8 cellular contexts compared by ENCODE assay signal in genomic region chr19:57279418-57280164, GRCh38. TPM values are rescaled to one million over a fixed set of nuclear protein-coding genes. Genes with fewer than 3 reads are reported as not detected.
DNase-seq lines count a peak whose midpoint lies in the region; ATAC-seq and TF ChIP-seq lines count a peak whose summit lies in the region.

No MANE protein-coding gene starts in this region.

- TF ChIP-seq EP300 in SK-N-SH (IDR thresholded peaks at IDR 0.05; ENCODE audit: borderline replicate concordance in 1 of 2, low read depth in 1 of 2, low read length in 1 of 2): no peak

- peak overlapping the region; percentile 95 for H3K9ac ChIP-seq in SK-N-SH

- peaks cover 8% of the 10 kb centered on the region for H3F3A ChIP-seq in SK-N-SH (replicated peaks; ENCODE audit: insufficient read depth)

- intact Hi-C loops in left cardiac atrium (cut with DNase I) (loop anchor here in 1 of 2 donors (2.0 to 10.0 kb wide), 3 partner anchors 37 to 75 kb away; partner anchors contain the start of genes ZNF304, ZNF543 and ZNF805), posterior cingulate gyrus (cut with DNase I) (loop anchor here (1.0 to 5.0 kb wide), 4 partner anchors 38 to 87 kb away; partner anchors contain the start of genes ZNF264, ZNF304 and ZNF805), upper lobe of right lung (cut with DNase I) (no loop called here)

- H3K9me2 ChIP-seq in SK-N-SH: no peaks in the 10 kb centered on the region

- H3K4me3 ChIP-seq in SK-N-SH (ENCODE audit: low read depth in 2 of 2, low read length in 1 of 2): peak overlapping the region; percentile 66 to 75
- peak overlapping the region; percentile 93 for H3K4me3 ChIP-seq in upper lobe of right lung

- H3K36me3 ChIP-seq in SK-N-SH (replicated peaks in 1 of 2; ENCODE audit: control insufficient read depth in 1 of 2, insufficient read depth in 2 of 2, low read length in 1 of 2) (peaks cover 9 to 14% of the 10 kb centered on the region in 2 experiments), upper lobe of right lung (peaks cover 8% of the 10 kb centered on the region)

- H3K4me1 ChIP-seq in SK-N-SH (ENCODE audit: control insufficient read depth in 1 of 2, insufficient read depth in 2 of 2, low read depth in 1 of 2, low read length in 1 of 2) (peaks cover 0 to 9% of the 10 kb centered on the region in 2 experiments; a peak in 2 of 4 replicates), upper lobe of right lung (peaks cover 25% of the 10 kb centered on the region)

- WGBS in SK-N-SH (ENCODE audit: low lambda C conversion rate): 7% methylated on average over 25 of the region's 25 CpGs
- WGBS in adipose tissue, 3 donors: 4 to 6% (median 4%) methylated on average over 25 of the region's 25 CpGs

- H4K20me1 ChIP-seq in SK-N-SH (ENCODE audit: insufficient read depth): peaks cover 29% of the 10 kb centered on the region

- peak overlapping the region; percentile 94 for H3K4me2 ChIP-seq in SK-N-SH

- H3K27ac ChIP-seq in SK-N-SH (ENCODE audit: low read depth in 2 of 2, low read length in 1 of 2): peak overlapping the region; percentile 99
- H3K27ac ChIP-seq in adipose tissue (ENCODE audit: low read depth, low read length): peak overlapping the region; percentile 96
- peak overlapping the region; percentile 99 for H3K27ac ChIP-seq in upper lobe of right lung

- peaks cover 52% of the 10 kb centered on the region for H3K79me2 ChIP-seq in SK-N-SH (ENCODE audit: insufficient read depth)

- peak; percentile 66 for ATAC-seq in HG02588 (IDR thresholded peaks at IDR 0.05; ENCODE audit: unreplicated experiment)
- ATAC-seq in left cardiac atrium: peak; percentile 95 to 97
- peak; percentile 94 for ATAC-seq in upper lobe of right lung

- TF ChIP-seq RAD21 in SK-N-SH (IDR thresholded peaks at IDR 0.05; ENCODE audit: low read length): 0 out of 2 replicates have a peak, but pooled peaks have one; percentile 41

- DNase-seq in NCI-H1048 (lab: John Stamatoyannopoulos, UW) (peak; percentile 86), SK-N-SH (peak; percentile 90), left cardiac atrium (peak; percentile 95), posterior cingulate gyrus (peak; percentile 75 to 98 (median 88)), upper lobe of right lung (peak; percentile 93)

- peak; percentile 40; the same call in 1 of the 3 replicates for TF ChIP-seq CTCF in GM12872 (IDR thresholded peaks at IDR 0.05; ENCODE audit: insufficient read depth, low read depth, low read length)
- TF ChIP-seq CTCF in SK-N-SH (IDR thresholded peaks at IDR 0.05): peak; percentile 46
- peak; percentile 19 for TF ChIP-seq CTCF in upper lobe of right lung (IDR thresholded peaks at IDR 0.05)

- no peaks in the 10 kb centered on the region for H3K27me3 ChIP-seq in SK-N-SH (ENCODE audit: insufficient read depth)
- no peaks in the 10 kb centered on the region for H3K27me3 ChIP-seq in upper lobe of right lung

- H2AFZ ChIP-seq in SK-N-SH (ENCODE audit: low read depth): peak overlapping the region; percentile 71

- H3K9me3 ChIP-seq in SK-N-SH (no peaks in the 10 kb centered on the region), upper lobe of right lung (no peaks in the 10 kb centered on the region)

- CTCF ChIA-PET in SK-N-SH (lab: Yijun Ruan, JAX): no interaction called here

- POLR2A ChIA-PET in SK-N-SH (lab: Yijun Ruan, JAX): no interaction called here

TF ChIP-seq in SK-N-SH, 30 proteins besides CTCF, POLR2A, EP300 and RAD21 (continues in another document):
- TF ChIP-seq REST (IDR thresholded peaks at IDR 0.05; ENCODE audit: low read depth, low read length): peak; percentile 24; the same call in 1 of the 2 replicates
- peak; percentile 59; the same call in 1 of the 2 replicates for TF ChIP-seq TAF1 (IDR thresholded peaks at IDR 0.05; ENCODE audit: borderline replicate concordance, low read depth, low read length)
- no peak for TF ChIP-seq IRF3 (IDR thresholded peaks at IDR 0.05; ENCODE audit: low read depth, low read length)
- no peak for TF ChIP-seq FOXM1 (IDR thresholded peaks at IDR 0.05; ENCODE audit: low read depth)
- TF ChIP-seq GATA2 (CRISPR knock-in tag; IDR thresholded peaks at IDR 0.05): no peak
- no peak for TF ChIP-seq TEAD4 (IDR thresholded peaks at IDR 0.05; ENCODE audit: borderline replicate concordance, insufficient read depth)
- TF ChIP-seq MAX (IDR thresholded peaks at IDR 0.05; ENCODE audit: low read depth): peak; percentile 100
- TF ChIP-seq SIN3A (IDR thresholded peaks at IDR 0.05; ENCODE audit: borderline replicate concordance, low read depth, low read length): peak; percentile 83; the same call in 1 of the 2 replicates
- peak; percentile 63 for TF ChIP-seq GABPA (IDR thresholded peaks at IDR 0.05; ENCODE audit: low read depth)
- TF ChIP-seq CHD2 (IDR thresholded peaks at IDR 0.05; ENCODE audit: low read length, partially characterized antibody): peak; percentile 52

RNA-seq across cellular contexts. Expression of gene ZNF460, which starts 0.7 kb away (rescaled TPM):
- polyA plus RNA-seq in SK-N-SH (2012; rRNA removed) (2.4 and 4.3 TPM in 2 replicates), adipose tissue (1 to 10 TPM in 2 of 3 donors, under 1 TPM in 1; 0.39 to 3.0 (median 1.9) TPM)
- 1.4 and 1.5 TPM in 2 replicates for polyA plus RNA-seq in SK-N-SH (2012; cell fraction: cytosol; rRNA removed)
- polyA plus RNA-seq in SK-N-SH (2012; cell fraction: nucleus; rRNA removed): 6.6 and 8.8 TPM in 2 replicates
- total RNA-seq in left cardiac atrium (10 to 100 TPM; 32.7 to 46.9 TPM), upper lobe of right lung (54.5 TPM)

RNA-seq across cellular contexts. Expression of gene ZNF805, which starts 39.2 kb away (rescaled TPM):
- polyA plus RNA-seq in SK-N-SH (2012; rRNA removed): 1.5 and 2.5 TPM in 2 replicates
- polyA plus RNA-seq in SK-N-SH (2012; cell fraction: cytosol; rRNA removed): 1.4 TPM in 2 replicates
- 3.4 and 3.6 TPM in 2 replicates for polyA plus RNA-seq in SK-N-SH (2012; cell fraction: nucleus; rRNA removed)
- polyA plus RNA-seq in adipose tissue: 1 to 10 TPM in 2 of 3 donors, under 1 TPM in 1; 0.90 to 1.4 (median 1.1) TPM
- total RNA-seq in left cardiac atrium: 10 to 100 TPM in 1 of 2 donors, 1 to 10 TPM in 1; 9.2 to 13.9 TPM
- total RNA-seq in upper lobe of right lung: 14.6 TPM

RNA-seq across cellular contexts. Expression of gene ZNF543, which starts 40.7 kb away (rescaled TPM):
- polyA plus RNA-seq in SK-N-SH (2012; rRNA removed): 1.2 and 1.7 TPM in 2 replicates
- 1.1 and 1.7 TPM in 2 replicates for polyA plus RNA-seq in SK-N-SH (2012; cell fraction: cytosol; rRNA removed)
- polyA plus RNA-seq in SK-N-SH (2012; cell fraction: nucleus; rRNA removed): 1.0 and 1.6 TPM in 2 replicates
- polyA plus RNA-seq in adipose tissue: 1 to 10 TPM in 1 of 3 donors, under 1 TPM in 2; 0.63 to 1.6 (median 0.97) TPM
- 1 to 10 TPM; 5.5 to 7.7 TPM for total RNA-seq in left cardiac atrium
- total RNA-seq in upper lobe of right lung: 7.9 TPM

RNA-seq across cellular contexts. Expression of gene AURKC, which starts 48.8 kb away (rescaled TPM):
- polyA plus RNA-seq in SK-N-SH (2012; rRNA removed) (1.2 and 1.5 TPM in 2 replicates), adipose tissue (1 to 10 TPM in 1 of 3 donors, under 1 TPM in 2; 0.36 to 2.0 (median 0.94) TPM)
- 0.85 and 1.2 TPM in 2 replicates for polyA plus RNA-seq in SK-N-SH (2012; cell fraction: cytosol; rRNA removed)
- 1.8 and 3.2 TPM in 2 replicates for polyA plus RNA-seq in SK-N-SH (2012; cell fraction: nucleus; rRNA removed)
- total RNA-seq in left cardiac atrium (1 to 10 TPM in 1 of 2 donors, under 1 TPM in 1; 0.94 to 1.0 TPM), upper lobe of right lung (0.87 TPM)

Comparison
In these comparisons a context has a peak if more than half of its experiments do, and no peak if none do; other contexts are left out.
1. Peak in every context shown above with its lines: DNase-seq, ATAC-seq, H3K4me3 ChIP-seq and H3K27ac ChIP-seq.